Comparison of ENCODE assay signal across 9 cellular contexts in genomic region chr15:29571728-29572454, GRCh38.
DNase-seq lines count a peak whose midpoint lies in the region; ATAC-seq and TF ChIP-seq lines count a peak whose summit lies in the region.
"Had no signal": no experiment of that assay in that cellular context is flagged by ENCODE, and none has a peak within 500 bp of the region (broad histone marks: within the 10 kb centered on the region; RNA-seq: fewer than 3 reads in every experiment).

No MANE protein-coding gene starts in this region.

- H3K4me1 Mint-ChIP-seq in Caco-2 (ENCODE audit: low read depth, unreplicated experiment) (peaks cover 7% of the 10 kb centered on the region), naive B cell (peaks cover 0 to 4% (median 0%) of the 10 kb centered on the region in 3 donors)

- H3K9me3 ChIP-seq in Caco-2 (no peaks in the 10 kb centered on the region; the same call in 1 of the 2 replicates), HUES6 (ENCODE audit: control insufficient read depth, insufficient read depth, low read depth, low read length) (no peaks in the 10 kb centered on the region), colonic mucosa (no peaks in the 10 kb centered on the region)

- no peak overlapping the region for H3K27ac Mint-ChIP-seq in Caco-2 (ENCODE audit: unreplicated experiment)
- no peak overlapping the region for H3K27ac Mint-ChIP-seq in naive B cell
- H3K27ac Mint-ChIP-seq: HFFc6 had no signal

- H3K4me1 ChIP-seq in Caco-2 (peaks cover 17% of the 10 kb centered on the region), HUES6 (ENCODE audit: control insufficient read depth, insufficient read depth, low read length) (0 out of 2 replicates have a peak, but pooled peaks cover 10% of the 10 kb centered on the region), colonic mucosa (no peaks in the 10 kb centered on the region)

- CTCF ChIA-PET in Caco-2 (lab: Charles Lee) = no interaction called here

- no peak for TF ChIP-seq CTCF in Caco-2 (IDR thresholded peaks at IDR 0.05; ENCODE audit: insufficient read depth in 1 of 2, low read depth in 1 of 2, low read length in 1 of 2, severe bottlenecking in 1 of 2, unreplicated experiment in 1 of 2)
- TF ChIP-seq CTCF in colonic mucosa (IDR thresholded peaks at IDR 0.05) = no peak

- BruUV-seq in Caco-2 (replicated peaks; lab: Mats Ljungman, UMichigan) = no TSS peak

- POLR2A ChIA-PET in Caco-2 (lab: Charles Lee) = no interaction called here

- DNase-seq in Caco-2 = peak in 1 of 2 experiments; percentile 10
- DNase-seq in colonic mucosa = peak; percentile 62
- no peak for DNase-seq in naive B cell
- no peak for DNase-seq in GDM1 (lab: John Stamatoyannopoulos, UW)
- DNase-seq in HCEC 1CT = no peak
- DNase-seq in KBM-7 = no peak
- DNase-seq: HFFc6 had no signal

- H3K27me3 ChIP-seq in Caco-2 (replicated peaks; ENCODE audit: control insufficient read depth, insufficient read depth, low read length) (no peaks in the 10 kb centered on the region; the same call in 1 of the 2 replicates), HUES6 (ENCODE audit: control insufficient read depth, insufficient read depth, low read length) (peaks cover 66% of the 10 kb centered on the region), colonic mucosa (no peaks in the 10 kb centered on the region)

- H3K36me3 ChIP-seq in Caco-2 (ENCODE audit: control insufficient read depth, insufficient read depth, low read length) (no peaks in the 10 kb centered on the region), HUES6 (ENCODE audit: control insufficient read depth, insufficient read depth, low read length) (no peaks in the 10 kb centered on the region), colonic mucosa (no peaks in the 10 kb centered on the region)

- no peaks in the 10 kb centered on the region for H3K36me3 Mint-ChIP-seq in Caco-2 (ENCODE audit: insufficient read depth, unreplicated experiment)
- H3K36me3 Mint-ChIP-seq in naive B cell = peaks cover 0 to 14% of the 10 kb centered on the region in 2 donors

- in situ Hi-C loops in KBM-7 (cut with MboI; ENCODE audit: low pct_unique_long_range_greater_than_20kb, low sequenced_read_pairs) = no loop called here

- H3K27me3 Mint-ChIP-seq in Caco-2 (ENCODE audit: insufficient read depth, unreplicated experiment) (peaks cover 49% of the 10 kb centered on the region), naive B cell (peaks cover 47 to 71% (median 58%) of the 10 kb centered on the region in 3 donors)

- ATAC-seq in naive B cell (ENCODE audit: low read depth in 2 of 2) (no peak), HG03457 (IDR thresholded peaks at IDR 0.05; ENCODE audit: unreplicated experiment) (no peak)

- H3K27ac ChIP-seq in HUES6 (ENCODE audit: low read depth, low read length) (no peak overlapping the region), colonic mucosa (peak overlapping the region; percentile 59)

- peak overlapping the region; percentile 60 for H3K4me3 Mint-ChIP-seq in Caco-2 (ENCODE audit: unreplicated experiment)
- peak overlapping the region in 5 of 8 donors; percentile 29 to 51 (median 42) for H3K4me3 Mint-ChIP-seq in naive B cell
- H3K4me3 Mint-ChIP-seq: HFFc6 had no signal

- H3K9me3 Mint-ChIP-seq in Caco-2 (ENCODE audit: unreplicated experiment) = no peaks in the 10 kb centered on the region
- peaks cover 0 to 26% (median 4%) of the 10 kb centered on the region in 7 donors for H3K9me3 Mint-ChIP-seq in naive B cell
- H3K9me3 Mint-ChIP-seq: HFFc6 had no signal

- no peak overlapping the region for H3K9ac ChIP-seq in HUES6 (ENCODE audit: low read length)
- H3K9ac ChIP-seq in colonic mucosa (ENCODE audit: low read depth in 2 of 2, low read length in 2 of 2) = no peak overlapping the region

- H3K4me3 ChIP-seq in Caco-2 (ENCODE audit: low read depth, low read length) (no peak overlapping the region), HUES6 (ENCODE audit: low read depth, low read length) (peak overlapping the region; percentile 73), colonic mucosa (no peak overlapping the region)

- intact Hi-C loops in Caco-2 (cut with micrococcal nuclease; ENCODE audit: unreplicated experiment) = loop anchor here (5.0 kb wide), 1 partner anchor 65 kb away; no protein-coding TSS in a partner anchor
- intact Hi-C loops in colonic mucosa (cut with DNase I) = no loop called here
